In genomic region chr17:56597495-56597990, GRCh38 we compare ENCODE assay signal across 9 cellular contexts. TPM values are rescaled to one million over a fixed set of nuclear protein-coding genes. Genes with fewer than 3 reads are reported as not detected.
DNase-seq lines count a peak whose midpoint lies in the region; ATAC-seq and TF ChIP-seq lines count a peak whose summit lies in the region.
"Had no signal": no experiment of that assay in that cellular context is flagged by ENCODE, and none has a peak within 500 bp of the region (broad histone marks: within the 10 kb centered on the region; RNA-seq: fewer than 3 reads in every experiment).

No MANE protein-coding gene starts in this region.

- TF ChIP-seq CTCF in heart right ventricle (IDR thresholded peaks at IDR 0.05): no peak
- TF ChIP-seq CTCF in upper lobe of right lung (IDR thresholded peaks at IDR 0.05): no peak
- no peak for TF ChIP-seq CTCF in mucosa of descending colon (IDR thresholded peaks at IDR 0.05)

- intact Hi-C loops in heart right ventricle (cut with DNase I): loop anchor here in 4 of 10 donors (5.0 to 10.0 kb wide), 4 partner anchors 77 to 185 kb away; no protein-coding TSS in a partner anchor
- intact Hi-C loops in Right ventricle myocardium inferior (cut with DNase I): no loop called here
- intact Hi-C loops in upper lobe of right lung (cut with DNase I): loop anchor here (10.0 kb wide), 1 partner anchor 117 kb away; no protein-coding TSS in a partner anchor
- intact Hi-C loops in mucosa of descending colon (cut with DNase I, micrococcal nuclease): no loop called here

- H3K27ac ChIP-seq in heart right ventricle (no peak overlapping the region), upper lobe of right lung (no peak overlapping the region)

- no peak for ATAC-seq in heart right ventricle
- ATAC-seq in Right ventricle myocardium inferior: no peak
- ATAC-seq in upper lobe of right lung: no peak
- ATAC-seq in mucosa of descending colon: no peak

- DNase-seq in heart right ventricle (peak in 1 of 2 donors; percentile 16), Right ventricle myocardium inferior (ENCODE audit: missing footprints) (no peak), iris pigment epithelial cell (ENCODE audit: low read depth) (peak; percentile 15), upper lobe of right lung (no peak), NCI-H1092 (lab: John Stamatoyannopoulos, UW) (no peak), mucosa of descending colon (no peak), NCI-H1930 (lab: John Stamatoyannopoulos, UW) (no peak)
- DNase-seq in activated CD4-positive, alpha-beta T cell treated with anti-CD3 and anti-CD28 coated beads for 4 hours: peak; percentile 17 to 21
- DNase-seq: NCI-H1417 treated with DMSO at 0.1 percent for 48 hours had no signal

- H3K27me3 ChIP-seq in heart right ventricle (peaks cover 0 to 96% (median 75%) of the 10 kb centered on the region in 7 donors), upper lobe of right lung (peaks cover 65% of the 10 kb centered on the region)

- H3K36me3 ChIP-seq in heart right ventricle: no peaks in the 10 kb centered on the region
- H3K36me3 ChIP-seq in upper lobe of right lung: no peaks in the 10 kb centered on the region
- H3K36me3 ChIP-seq in mucosa of descending colon (ENCODE audit: low read depth): no peaks in the 10 kb centered on the region

- no peaks in the 10 kb centered on the region for H3K9me3 ChIP-seq in heart right ventricle
- no peaks in the 10 kb centered on the region for H3K9me3 ChIP-seq in upper lobe of right lung
- no peaks in the 10 kb centered on the region for H3K9me3 ChIP-seq in mucosa of descending colon

- 1% methylated on average over 40 to 41 of the region's 41 CpGs for WGBS in heart right ventricle, 2 donors

- H3K4me1 ChIP-seq in heart right ventricle (peaks cover 11 to 48% (median 37%) of the 10 kb centered on the region in 9 donors), upper lobe of right lung (peaks cover 28% of the 10 kb centered on the region), mucosa of descending colon (ENCODE audit: low read depth) (peaks cover 32% of the 10 kb centered on the region)

- peak overlapping the region in 9 of 10 donors; percentile 22 to 47 (median 36) for H3K4me3 ChIP-seq in heart right ventricle
- peak overlapping the region; percentile 33 for H3K4me3 ChIP-seq in upper lobe of right lung
- no peak overlapping the region for H3K4me3 ChIP-seq in mucosa of descending colon

RNA-seq across cellular contexts. Expression of gene NOG, which starts 4.0 kb away (rescaled TPM):
- total RNA-seq in heart right ventricle: under 1 TPM in 9 of 10 donors, not detected in 1; 0.11 to 0.48 (median 0.16) TPM
- polyA plus RNA-seq in heart right ventricle: under 1 TPM; 0.15 to 0.25 TPM
- 0.70 TPM for total RNA-seq in Right ventricle myocardium inferior
- total RNA-seq in upper lobe of right lung: 2.3 TPM
- under 1 TPM in 2 of 3 donors, not detected in 1; 0.14 to 0.32 TPM for total RNA-seq in mucosa of descending colon

Comparison
In these comparisons a context has a peak if more than half of its experiments do, and no peak if none do; other contexts are left out.
1. DNase-seq: peak in activated CD4-positive, alpha-beta T cell treated with anti-CD3 and anti-CD28 coated beads for 4 hours (2 of 2) and iris pigment epithelial cell (single experiment); none in Right ventricle myocardium inferior (single experiment), upper lobe of right lung (single experiment), NCI-H1092 (single experiment), mucosa of descending colon (0 of 3) and NCI-H1930 (0 of 2).